In the genomic region with DNA sequence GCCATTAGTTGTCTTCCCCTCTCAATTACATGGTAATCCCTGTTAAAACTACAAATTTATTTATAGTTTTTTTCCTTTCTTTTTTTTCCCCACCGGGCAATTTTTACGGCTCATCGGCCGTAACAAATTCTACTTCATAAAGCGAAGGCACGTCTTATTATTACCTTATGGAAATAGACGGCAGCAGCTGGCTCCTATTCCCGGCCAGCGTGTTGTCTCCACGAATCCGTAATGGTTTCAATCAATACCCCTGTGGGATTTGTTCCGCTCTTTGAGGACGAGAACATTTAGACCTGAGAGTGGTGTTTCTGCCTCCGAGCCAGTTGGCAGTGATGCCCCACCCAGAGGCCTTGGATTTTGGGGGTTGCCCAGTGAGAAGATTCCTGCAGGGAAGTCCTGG, we compare ENCODE assay signal across 37 cellular contexts. TPM values are rescaled to one million over a fixed set of nuclear protein-coding genes. Genes with fewer than 3 reads are reported as not detected.
DNase-seq lines count a peak whose midpoint lies in the region; ATAC-seq and TF ChIP-seq lines count a peak whose summit lies in the region.
"Had no signal": no experiment of that assay in that cellular context is flagged by ENCODE, and none has a peak within 500 bp of the region (broad histone marks: within the 10 kb centered on the region; RNA-seq: fewer than 3 reads in every experiment).

No MANE protein-coding gene starts in this region.

- peak; percentile 44 for DNase-seq in NCI-H2171 treated with DMSO at 0.1 percent for 48 hours (lab: John Stamatoyannopoulos, UW)
- no peak for DNase-seq in NCI-H2171 (lab: John Stamatoyannopoulos, UW)
- peak; percentile 47 to 71 for DNase-seq in SJCRH30
- peak; percentile 34 for DNase-seq in glutamatergic neuron
- peak; percentile 57 for DNase-seq in retina
- DNase-seq: 8988T; ACHN; AML-193; BE2C; C1 segment of cervical spinal cord; Caco-2; Calu3; CD4-positive, alpha-beta memory T cell; CD4-positive, alpha-beta T cell; CD4-positive, CD25-positive, alpha-beta regulatory T cell; CD8-positive, alpha-beta memory T cell; CD8-positive, alpha-beta T cell; COR-L47; DMS 273 treated with DMSO at 0.1 percent for 48 hours; DMS153; DMS53; DMS79; DMS79 treated with DMSO at 0.1 percent for 48 hours; DND-41; EL had no signal

- peaks cover 6% of the 10 kb centered on the region; the same call in 1 of the 2 replicates for H3K4me1 ChIP-seq in SJCRH30
- H3K4me1 ChIP-seq: A549; BE2C; BLaER1; BLaER1 treated with 17β-estradiol and CSF1 and Interleukin-3, amounts not matched to agents 10 nM and 100 nM; Caco-2 had no signal

- no peak for TF ChIP-seq POLR2A in GM18505 (IDR thresholded peaks at IDR 0.05; ENCODE audit: borderline replicate concordance, extremely low read depth, insufficient read depth, insufficient read length)

- peaks cover 9% of the 10 kb centered on the region for H3K27me3 Mint-ChIP-seq in glutamatergic neuron (ENCODE audit: unreplicated experiment)
- H3K27me3 Mint-ChIP-seq: B cell; CD4-positive, CD25-positive, alpha-beta regulatory T cell had no signal

- no peak for TF ChIP-seq CTCF in glutamatergic neuron (IDR thresholded peaks at IDR 0.05; ENCODE audit: partially characterized antibody, unreplicated experiment)

- no peak overlapping the region for H3K4me3 ChIP-seq in SJCRH30
- H3K4me3 ChIP-seq: A549; BLaER1; BLaER1 treated with 17β-estradiol and CSF1 and Interleukin-3, amounts not matched to agents 10 nM and 100 nM had no signal

- H3K9me3 ChIP-seq in SJCRH30 (replicated peaks), result no peaks in the 10 kb centered on the region
- H3K9me3 ChIP-seq: A549; BE2C; BLaER1; BLaER1 treated with 17β-estradiol and CSF1 and Interleukin-3, amounts not matched to agents 10 nM and 100 nM; Caco-2 had no signal

- H3K9me3 Mint-ChIP-seq in glutamatergic neuron (ENCODE audit: unreplicated experiment), result no peaks in the 10 kb centered on the region
- H3K9me3 Mint-ChIP-seq: CD4-positive, alpha-beta T cell; CD8-positive, alpha-beta T cell had no signal

- no peak for ATAC-seq in HG03354 (IDR thresholded peaks at IDR 0.05; ENCODE audit: poor library complexity, severe bottlenecking, unreplicated experiment)
- ATAC-seq in GM18505 (IDR thresholded peaks at IDR 0.05; ENCODE audit: unreplicated experiment), result no peak
- no peak for ATAC-seq in HG03439 (IDR thresholded peaks at IDR 0.05; ENCODE audit: unreplicated experiment)
- ATAC-seq: A549; CD8-positive, alpha-beta T cell had no signal

- peaks cover 24% of the 10 kb centered on the region for H3K27me3 ChIP-seq in SJCRH30
- H3K27me3 ChIP-seq: BE2C; BLaER1; BLaER1 treated with 17β-estradiol and CSF1 and Interleukin-3, amounts not matched to agents 10 nM and 100 nM had no signal

- H3K4me1 Mint-ChIP-seq in glutamatergic neuron (ENCODE audit: low read depth, unreplicated experiment), result peaks cover 28% of the 10 kb centered on the region
- H3K4me1 Mint-ChIP-seq: B cell; CD14-positive monocyte; CD4-positive, alpha-beta memory T cell; CD4-positive, CD25-positive, alpha-beta regulatory T cell; CD8-positive, alpha-beta memory T cell had no signal

- no peaks in the 10 kb centered on the region for H3K36me3 ChIP-seq in SJCRH30
- H3K36me3 ChIP-seq: BE2C; BLaER1; BLaER1 treated with 17β-estradiol and CSF1 and Interleukin-3, amounts not matched to agents 10 nM and 100 nM had no signal

- no peaks in the 10 kb centered on the region for H3K36me3 Mint-ChIP-seq in glutamatergic neuron (ENCODE audit: unreplicated experiment)
- H3K36me3 Mint-ChIP-seq: CD14-positive monocyte; CD4-positive, alpha-beta memory T cell; CD4-positive, CD25-positive, alpha-beta regulatory T cell; CD8-positive, alpha-beta memory T cell; CD8-positive, alpha-beta T cell had no signal

- peak overlapping the region; percentile 22; the same call in 1 of the 2 replicates for H3K27ac ChIP-seq in SJCRH30
- H3K27ac ChIP-seq: 22Rv1; A549; BLaER1; BLaER1 treated with 17β-estradiol and CSF1 and Interleukin-3, amounts not matched to agents 10 nM and 100 nM; C4-2B had no signal

- peak overlapping the region; percentile 12 for H3K4me3 Mint-ChIP-seq in glutamatergic neuron (ENCODE audit: unreplicated experiment)
- H3K4me3 Mint-ChIP-seq: B cell; CD14-positive monocyte; CD4-positive, alpha-beta memory T cell; CD4-positive, alpha-beta T cell; CD4-positive, CD25-positive, alpha-beta regulatory T cell; CD8-positive, alpha-beta memory T cell; CD8-positive, alpha-beta T cell had no signal

- peak overlapping the region; percentile 26 for H3K27ac Mint-ChIP-seq in glutamatergic neuron (ENCODE audit: unreplicated experiment)
- H3K27ac Mint-ChIP-seq: B cell; CD4-positive, alpha-beta memory T cell; CD4-positive, alpha-beta T cell; CD4-positive, CD25-positive, alpha-beta regulatory T cell; CD8-positive, alpha-beta T cell had no signal

RNA-seq across cellular contexts. Expression of a gene that starts 52.4 kb away (rescaled TPM):
- not detected in 2 replicates for total RNA-seq in SJCRH30 (2014; rRNA removed; shearing (Covaris generic))
- 1.3 TPM for total RNA-seq in glutamatergic neuron (ENCODE audit: unreplicated experiment)
- total RNA-seq: A172; B cell; Caco-2; Calu3; CD4-positive, alpha-beta memory T cell; CD4-positive, alpha-beta T cell; CD4-positive, CD25-positive, alpha-beta regulatory T cell; CD8-positive, alpha-beta memory T cell; CD8-positive, alpha-beta T cell; Daoy had no signal
